In genomic region chr17:19236351-19237138, GRCh38 we compare ENCODE assay signal across 7 cellular contexts. TPM values are rescaled to one million over a fixed set of nuclear protein-coding genes. Genes with fewer than 3 reads are reported as not detected.
DNase-seq lines count a peak whose midpoint lies in the region; ATAC-seq and TF ChIP-seq lines count a peak whose summit lies in the region.
"Not testable (repeated sequence)": the region's sequence is repeated elsewhere in the genome, so short reads cannot be mapped to it uniquely, and the experiment has no call there.

No MANE protein-coding gene starts in this region.

- TF ChIP-seq CTCF in neural cell (IDR thresholded peaks at IDR 0.05; ENCODE audit: poor library complexity, severe bottlenecking), result not testable (repeated sequence)

- H3K9me3 Mint-ChIP-seq in activated T-cell treated with anti-CD3 and anti-CD28 coated beads, Interleukin-2, amount 50 U/mL, for 72 hours, result not testable (repeated sequence)

- H3K9ac ChIP-seq in neural cell (ENCODE audit: low read length), result not testable (repeated sequence)

- H3K4me2 ChIP-seq in neural cell (ENCODE audit: low read length), result not testable (repeated sequence)

- peak overlapping the region; percentile 100 for H3K4me3 ChIP-seq in neural cell (ENCODE audit: low read length)

- H3F3A ChIP-seq in neural cell (ENCODE audit: insufficient read depth, low read length, poor library complexity, severe bottlenecking), result not testable (repeated sequence)

- H3K9me2 ChIP-seq in neural cell (ENCODE audit: insufficient read depth, low read length), result not testable (repeated sequence)

- TF ChIP-seq EP300 in neural cell (conservative IDR thresholded peaks at IDR 0.05; ENCODE audit: poor library complexity, severe bottlenecking), result not testable (repeated sequence)

- H3K27ac Mint-ChIP-seq in activated T-cell treated with anti-CD3 and anti-CD28 coated beads, Interleukin-2, amount 50 U/mL, for 72 hours, result not testable (repeated sequence)

- intact Hi-C loops in Right ventricle myocardium superior (cut with DNase I), result not testable (repeated sequence)

- H3K36me3 ChIP-seq in neural cell (ENCODE audit: insufficient read depth, low read length), result not testable (repeated sequence)

- not testable (repeated sequence) for H3K27me3 ChIP-seq in neural cell (ENCODE audit: insufficient read depth, low read depth, low read length)

- not testable (repeated sequence) for TF ChIP-seq RAD21 in neural cell (conservative IDR thresholded peaks at IDR 0.05)

- H2AFZ ChIP-seq in neural cell (ENCODE audit: low read depth, low read length), result not testable (repeated sequence)

- H3K36me3 Mint-ChIP-seq in activated T-cell treated with anti-CD3 and anti-CD28 coated beads, Interleukin-2, amount 50 U/mL, for 72 hours (ENCODE audit: insufficient read depth in 2 of 2), result not testable (repeated sequence)

- not testable (repeated sequence) for H3K9me3 ChIP-seq in neural cell (ENCODE audit: low read length)

- H3K4me1 Mint-ChIP-seq in activated T-cell treated with anti-CD3 and anti-CD28 coated beads, Interleukin-2, amount 50 U/mL, for 72 hours (ENCODE audit: low read depth), result peaks cover 11% of the 10 kb centered on the region

- H3K79me2 ChIP-seq in neural cell (replicated peaks; ENCODE audit: insufficient read depth, low read length), result peaks cover 36% of the 10 kb centered on the region

- not testable (repeated sequence) for H4K20me1 ChIP-seq in neural cell (ENCODE audit: insufficient read depth)

- not testable (repeated sequence) for H3K4me3 Mint-ChIP-seq in activated T-cell treated with anti-CD3 and anti-CD28 coated beads, Interleukin-2, amount 50 U/mL, for 72 hours

- H3K27me3 Mint-ChIP-seq in activated T-cell treated with anti-CD3 and anti-CD28 coated beads, Interleukin-2, amount 50 U/mL, for 72 hours (ENCODE audit: low read depth), result peaks cover 15% of the 10 kb centered on the region

- H3K27ac ChIP-seq in neural cell (ENCODE audit: low read length), result not testable (repeated sequence)

- not testable (repeated sequence) for DNase-seq in activated T-cell treated with anti-CD3 and anti-CD28 coated beads, Interleukin-2, amount 50 U/mL, for 72 hours; Right ventricle myocardium superior

- peak; percentile 46 for ATAC-seq in GM18907 (IDR thresholded peaks at IDR 0.05; ENCODE audit: unreplicated experiment)
- ATAC-seq in GM21529 (IDR thresholded peaks at IDR 0.05; ENCODE audit: unreplicated experiment), result peak; percentile 39
- peak; percentile 16 for ATAC-seq in HG02884 (IDR thresholded peaks at IDR 0.05; ENCODE audit: unreplicated experiment)
- peak; percentile 21 for ATAC-seq in HG03558 (IDR thresholded peaks at IDR 0.05; ENCODE audit: extremely low read depth, unreplicated experiment)
- peak; percentile 83 for ATAC-seq in activated T-cell treated with anti-CD3 and anti-CD28 coated beads, Interleukin-2, amount 50 U/mL, for 72 hours (replicated peaks in 1 of 2)
- ATAC-seq in Right ventricle myocardium superior (ENCODE audit: poor library complexity), result peak; percentile 78

RNA-seq across cellular contexts. Expression of gene EPN2, which starts 0.6 kb away (rescaled TPM):
- 1 to 10 TPM; 5.3 to 9.0 TPM for total RNA-seq in activated T-cell treated with anti-CD3 and anti-CD28 coated beads, Interleukin-2, amount 50 U/mL, for 72 hours
- 91.0 TPM for total RNA-seq in Right ventricle myocardium superior
- polyA plus RNA-seq in neural cell, result 34.0 and 37.8 TPM in 2 replicates
- 65.0 and 75.6 TPM in 2 replicates for polyA minus RNA-seq in neural cell

Comparison
In these comparisons a context has a peak if more than half of its experiments do, and no peak if none do; other contexts are left out.
1. ATAC-seq: peak in every context shown above with its lines; median percentile 83 in activated T-cell treated with anti-CD3 and anti-CD28 coated beads, Interleukin-2, amount 50 U/mL, for 72 hours; 78 in Right ventricle myocardium superior; 46 in GM18907; 39 in GM21529; 21 in HG03558; 16 in HG02884.